In the genomic region with DNA sequence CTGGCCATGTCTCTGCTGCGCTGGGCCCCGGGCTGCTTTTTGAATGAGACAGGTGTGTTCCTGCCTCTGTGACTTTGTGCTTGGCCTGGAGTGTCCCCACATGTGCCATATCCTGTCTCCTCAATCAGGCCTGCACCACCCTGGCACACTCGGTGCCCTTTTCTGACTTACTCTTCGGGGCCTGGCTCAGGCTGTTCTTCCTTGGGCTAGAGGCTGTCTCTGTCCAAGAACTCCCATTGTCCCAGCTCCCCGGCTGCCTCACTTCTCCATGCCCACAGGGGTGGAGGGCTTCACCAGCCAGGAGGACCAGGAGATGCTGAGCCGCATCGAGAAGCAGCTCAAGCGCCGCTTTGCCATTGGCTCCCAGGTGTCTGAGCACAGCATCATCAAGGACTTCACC, we compare ENCODE assay signal across 14 cellular contexts.
DNase-seq lines count a peak whose midpoint lies in the region; ATAC-seq and TF ChIP-seq lines count a peak whose summit lies in the region.
"Had no signal": no experiment of that assay in that cellular context is flagged by ENCODE, and none has a peak within 500 bp of the region (broad histone marks: within the 10 kb centered on the region; RNA-seq: fewer than 3 reads in every experiment).

No MANE protein-coding gene starts in this region.

- peak overlapping the region; percentile 39 for H3K27ac Mint-ChIP-seq in activated naive CD4-positive, alpha-beta T cell treated with anti-CD3 and anti-CD28 coated beads, Interleukin-2, amount 50 U/mL, for 24 hours
- H3K27ac Mint-ChIP-seq in memory B cell, result peak overlapping the region; percentile 53
- H3K27ac Mint-ChIP-seq: B cell; CD4-positive, alpha-beta T cell had no signal

- TF ChIP-seq CTCF in RWPE1 (conservative IDR thresholded peaks at IDR 0.05; ENCODE audit: low read depth) (no peak), foreskin fibroblast (IDR thresholded peaks at IDR 0.05; ENCODE audit: low read depth, low read length) (no peak)

- H3K36me3 Mint-ChIP-seq in activated naive CD4-positive, alpha-beta T cell treated with anti-CD3 and anti-CD28 coated beads, Interleukin-2, amount 50 U/mL, for 24 hours, result peaks cover 9% of the 10 kb centered on the region
- H3K36me3 Mint-ChIP-seq in memory B cell, result peaks cover 33% of the 10 kb centered on the region

- POLR2A ChIA-PET in RWPE1 (lab: Yijun Ruan, JAX; ENCODE audit: low non-redundant PET), result no interaction called here

- ATAC-seq in memory B cell (ENCODE audit: low read depth), result no peak
- no peak for ATAC-seq in GM19463 (IDR thresholded peaks at IDR 0.05; ENCODE audit: unreplicated experiment)

- peak overlapping the region; percentile 20 for H3K27ac ChIP-seq in RWPE1
- H3K27ac ChIP-seq: GM23248 had no signal

- H3K27me3 Mint-ChIP-seq in activated naive CD4-positive, alpha-beta T cell treated with anti-CD3 and anti-CD28 coated beads, Interleukin-2, amount 50 U/mL, for 24 hours, result no peaks in the 10 kb centered on the region
- H3K27me3 Mint-ChIP-seq in memory B cell, result no peaks in the 10 kb centered on the region
- H3K27me3 Mint-ChIP-seq: B cell; CD4-positive, alpha-beta T cell had no signal

- H3K4me3 ChIP-seq in foreskin fibroblast (ENCODE audit: low read depth in 1 of 2, low read length in 2 of 2), result no peak overlapping the region
- H3K4me3 ChIP-seq: GM23248, HAP-1 had no signal

- H3K4me3 Mint-ChIP-seq in activated naive CD4-positive, alpha-beta T cell treated with anti-CD3 and anti-CD28 coated beads, Interleukin-2, amount 50 U/mL, for 24 hours, result no peak overlapping the region
- no peak overlapping the region for H3K4me3 Mint-ChIP-seq in memory B cell
- H3K4me3 Mint-ChIP-seq: B cell; CD4-positive, alpha-beta T cell had no signal

- H3K9me3 Mint-ChIP-seq in activated naive CD4-positive, alpha-beta T cell treated with anti-CD3 and anti-CD28 coated beads, Interleukin-2, amount 50 U/mL, for 24 hours, result no peaks in the 10 kb centered on the region
- H3K9me3 Mint-ChIP-seq in memory B cell, result no peaks in the 10 kb centered on the region
- H3K9me3 Mint-ChIP-seq: CD4-positive, alpha-beta T cell had no signal

- H3K4me1 Mint-ChIP-seq in activated naive CD4-positive, alpha-beta T cell treated with anti-CD3 and anti-CD28 coated beads, Interleukin-2, amount 50 U/mL, for 24 hours, result peaks cover 3% of the 10 kb centered on the region
- H3K4me1 Mint-ChIP-seq in memory B cell, result peaks cover 5% of the 10 kb centered on the region

- CTCF ChIA-PET in RWPE1 (lab: Yijun Ruan, JAX), result no interaction called here

- DNase-seq in activated naive CD4-positive, alpha-beta T cell (lab: John Stamatoyannopoulos, UW), result no peak
- DNase-seq in RWPE1 (ENCODE audit: low spot score), result no peak
- no peak for DNase-seq in memory B cell (ENCODE audit: low spot score in 2 of 2)
- no peak for DNase-seq in SW 1271 (lab: John Stamatoyannopoulos, UW)
- no peak for DNase-seq in foreskin fibroblast
- DNase-seq: C1 segment of cervical spinal cord; Calu3; CD4-positive, alpha-beta T cell; DMS 273 treated with DMSO at 0.1 percent for 48 hours; GM23248 had no signal
